1 cellular context compared by ENCODE assay signal in genomic region chr12:101459642-101460346, GRCh38.
TF ChIP-seq lines count a peak whose summit lies in the region.

No MANE protein-coding gene starts in this region.

TF ChIP-seq in HepG2, 621 proteins besides CTCF, POLR2A, EP300 and RAD21 (continued from another document):
- TF ChIP-seq ATF7-NPFF (CRISPR knock-in tag; IDR thresholded peaks at IDR 0.05; ENCODE audit: low read depth) (no peak), ZNF430 (CRISPR knock-in tag; IDR thresholded peaks at IDR 0.05) (no peak), ZBTB40 (IDR thresholded peaks at IDR 0.05) (no peak), ZBTB40 (CRISPR knock-in tag; IDR thresholded peaks at IDR 0.05) (no peak), MTA1 (CRISPR knock-in tag; IDR thresholded peaks at IDR 0.05; ENCODE audit: borderline replicate concordance) (no peak), ZNF280B (CRISPR knock-in tag; IDR thresholded peaks at IDR 0.05; ENCODE audit: borderline replicate concordance) (no peak), SNAPC5 (CRISPR knock-in tag; IDR thresholded peaks at IDR 0.05; ENCODE audit: borderline replicate concordance) (no peak), ZFP36 (IDR thresholded peaks at IDR 0.05; ENCODE audit: borderline replicate concordance, low read depth, low read length, partially characterized antibody) (no peak), FOXA3 (CRISPR knock-in tag; IDR thresholded peaks at IDR 0.05) (peak; percentile 97), GABPB1 (CRISPR knock-in tag; IDR thresholded peaks at IDR 0.05) (0 out of 2 replicates have a peak, but pooled peaks have one; percentile 21), HDAC2 (CRISPR knock-in tag; IDR thresholded peaks at IDR 0.05) (peak; percentile 28; the same call in 1 of the 2 replicates), ZNF3 (CRISPR knock-in tag; IDR thresholded peaks at IDR 0.05) (0 out of 2 replicates have a peak, but pooled peaks have one; percentile 25), TBX2 (CRISPR knock-in tag; IDR thresholded peaks at IDR 0.05; ENCODE audit: borderline replicate concordance) (peak; percentile 45; the same call in 1 of the 2 replicates)
